In the genomic region with DNA sequence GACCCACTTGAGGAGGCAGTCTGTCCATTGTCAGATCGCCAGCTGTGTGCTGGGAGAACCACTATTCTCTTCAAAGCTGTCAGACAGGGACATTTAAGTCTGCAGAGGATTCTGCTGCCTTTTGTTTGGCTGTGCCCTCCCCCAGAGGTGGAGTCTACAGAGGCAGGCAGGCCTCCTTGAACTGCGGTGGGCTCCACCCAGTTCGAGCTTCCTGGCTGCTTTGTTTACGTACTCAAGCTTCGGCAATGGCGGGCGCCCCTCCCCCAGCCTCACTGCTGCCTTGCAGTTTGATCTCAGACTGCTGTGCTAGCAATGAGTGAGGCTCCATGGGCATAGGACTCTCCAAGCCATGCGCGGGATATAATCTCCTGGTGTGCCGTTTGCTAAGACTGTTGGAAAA, we compare ENCODE assay signal across 2 cellular contexts.
A peak's percentile ranks its signal among the peaks of the same experiment; 100 is the strongest.
TF ChIP-seq lines count a peak whose summit lies in the region.

No MANE protein-coding gene starts in this region.

TF ChIP-seq in K562, 482 proteins besides CTCF, POLR2A, EP300 and RAD21:
- TF ChIP-seq FOXK2 (conservative IDR thresholded peaks at IDR 0.05 in 1 of 2, IDR thresholded peaks at IDR 0.05 in 1 of 2; ENCODE audit: low read depth in 2 of 2) (0 out of 4 replicates have a peak, but pooled peaks have one; percentile 30 to 42), NRF1 (conservative IDR thresholded peaks at IDR 0.05 in 1 of 2, IDR thresholded peaks at IDR 0.05 in 1 of 2) (peak in 1 of 2 experiments; percentile 24; a peak in 1 of 4 replicates), YY1 (IDR thresholded peaks at IDR 0.05; ENCODE audit: borderline replicate concordance in 1 of 3, control insufficient read depth in 1 of 3, extremely low read depth in 1 of 3, insufficient read depth in 3 of 3, insufficient read length in 1 of 3, insufficient replicate concordance in 2 of 3, low read depth in 1 of 3, low read length in 2 of 3) (peak in 1 of 3 experiments; percentile 32)

TF ChIP-seq in HepG2, 621 proteins besides CTCF, POLR2A, EP300 and RAD21:
- TF ChIP-seq, protein P1, sequence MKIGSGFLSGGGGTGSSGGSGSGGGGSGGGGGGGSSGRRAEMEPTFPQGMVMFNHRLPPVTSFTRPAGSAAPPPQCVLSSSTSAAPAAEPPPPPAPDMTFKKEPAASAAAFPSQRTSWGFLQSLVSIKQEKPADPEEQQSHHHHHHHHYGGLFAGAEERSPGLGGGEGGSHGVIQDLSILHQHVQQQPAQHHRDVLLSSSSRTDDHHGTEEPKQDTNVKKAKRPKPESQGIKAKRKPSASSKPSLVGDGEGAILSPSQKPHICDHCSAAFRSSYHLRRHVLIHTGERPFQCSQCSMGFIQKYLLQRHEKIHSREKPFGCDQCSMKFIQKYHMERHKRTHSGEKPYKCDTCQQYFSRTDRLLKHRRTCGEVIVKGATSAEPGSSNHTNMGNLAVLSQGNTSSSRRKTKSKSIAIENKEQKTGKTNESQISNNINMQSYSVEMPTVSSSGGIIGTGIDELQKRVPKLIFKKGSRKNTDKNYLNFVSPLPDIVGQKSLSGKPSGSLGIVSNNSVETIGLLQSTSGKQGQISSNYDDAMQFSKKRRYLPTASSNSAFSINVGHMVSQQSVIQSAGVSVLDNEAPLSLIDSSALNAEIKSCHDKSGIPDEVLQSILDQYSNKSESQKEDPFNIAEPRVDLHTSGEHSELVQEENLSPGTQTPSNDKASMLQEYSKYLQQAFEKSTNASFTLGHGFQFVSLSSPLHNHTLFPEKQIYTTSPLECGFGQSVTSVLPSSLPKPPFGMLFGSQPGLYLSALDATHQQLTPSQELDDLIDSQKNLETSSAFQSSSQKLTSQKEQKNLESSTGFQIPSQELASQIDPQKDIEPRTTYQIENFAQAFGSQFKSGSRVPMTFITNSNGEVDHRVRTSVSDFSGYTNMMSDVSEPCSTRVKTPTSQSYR (CRISPR knock-in tag; IDR thresholded peaks at IDR 0.05; ENCODE audit: borderline replicate concordance) = peak; percentile 76
- TF ChIP-seq ZMYM4 (CRISPR knock-in tag; IDR thresholded peaks at IDR 0.05) = peak; percentile 24; the same call in 1 of the 2 replicates
